Comparison of ENCODE assay signal across 9 cellular contexts in genomic region chr19:1725100-1726064, GRCh38. TPM values are rescaled to one million over a fixed set of nuclear protein-coding genes. Genes with fewer than 3 reads are reported as not detected.
A peak's percentile ranks its signal among the peaks of the same experiment; 100 is the strongest.
DNase-seq lines count a peak whose midpoint lies in the region; ATAC-seq and TF ChIP-seq lines count a peak whose summit lies in the region.
"Had no signal": no experiment of that assay in that cellular context is flagged by ENCODE, and none has a peak within 500 bp of the region (broad histone marks: within the 10 kb centered on the region; RNA-seq: fewer than 3 reads in every experiment).

No MANE protein-coding gene starts in this region.

- no peak overlapping the region for H2BK120ac ChIP-seq in H9 (ENCODE audit: low read depth, low read length, poor library complexity, severe bottlenecking)

- no peaks in the 10 kb centered on the region for H3K36me3 Mint-ChIP-seq in H9 (ENCODE audit: insufficient read depth in 1 of 3, low read depth in 3 of 3)

- H3K27me3 Mint-ChIP-seq in H9 (ENCODE audit: low read depth) = peaks cover 84% of the 10 kb centered on the region

- no CpG with 5 or more reads among the region's 90 CpGs for WGBS in H9 (ENCODE audit: extremely low coverage, insufficient read length, low lambda C conversion rate)

- H3K23ac ChIP-seq in H9 (ENCODE audit: insufficient read length, low read depth, low read length) = no peak overlapping the region

- H3K79me2 ChIP-seq in H9 (ENCODE audit: insufficient read depth, low read length) = no peaks in the 10 kb centered on the region

- H3K18ac ChIP-seq in H9 (ENCODE audit: insufficient read length, low read depth, low read length) = no peak overlapping the region

- ATAC-seq in left lung (peak; percentile 81), HG02970 (IDR thresholded peaks at IDR 0.05; ENCODE audit: low FRiP score, unreplicated experiment) (no peak)

- CTCF ChIA-PET in AG04449 (lab: Yijun Ruan, JAX) = interaction anchor here (1.1 to 1.2 kb wide), 4 partner anchors 17 to 101 kb away, joined by 3 to 5 read pairs (median 4); no protein-coding TSS in a partner anchor

- peaks cover 0 to 8% of the 10 kb centered on the region in 2 experiments; a peak in 2 of 4 replicates for H3K4me1 Mint-ChIP-seq in H9

- H3K23me2 ChIP-seq in H9 (ENCODE audit: insufficient read length, low read depth, low read length, poor library complexity, severe bottlenecking) = peaks cover 8% of the 10 kb centered on the region

- no peak for DNase-seq in AG04449 (ENCODE audit: low read depth, low spot score)
- DNase-seq in H9 = peak; percentile 88
- no peak for DNase-seq in SK-N-MC (ENCODE audit: low read depth, low spot score)
- DNase-seq in colonic mucosa = peak; percentile 40
- DNase-seq in left lung = peak in 1 of 2 donors; percentile 75
- DNase-seq in stimulated activated CD4-positive, alpha-beta T cell treated with anti-CD3 and anti-CD28 coated beads, Interleukin-4, amount 100 ng/mL, for 4 hours = peak; percentile 12 to 57
- DNase-seq in AML-193 (lab: John Stamatoyannopoulos, UW) = no peak

- H3K4me1 ChIP-seq in H9 (ENCODE audit: insufficient read depth, low read length) (no peaks in the 10 kb centered on the region; the same call in 1 of the 2 replicates), colonic mucosa (no peaks in the 10 kb centered on the region), left lung (peaks cover 0 to 8% of the 10 kb centered on the region in 2 donors)

- H3K27ac Mint-ChIP-seq in H9 = no peak overlapping the region
- H3K27ac Mint-ChIP-seq: dendritic cell treated with granulocyte-macrophage colony-stimulating factor and Interleukin-4, amounts not matched to agents 40 ng/mL and 50 ng/mL, for 4 days had no signal

- H3T11ph ChIP-seq in H9 (ENCODE audit: low read length) = no peak overlapping the region

- no peak overlapping the region for H3K27ac ChIP-seq in H9 (ENCODE audit: insufficient read length, low read depth, low read length)
- no peak overlapping the region for H3K27ac ChIP-seq in SK-N-MC
- H3K27ac ChIP-seq in colonic mucosa = no peak overlapping the region
- H3K27ac ChIP-seq in left lung = no peak overlapping the region

- H3K9ac ChIP-seq in H9 (ENCODE audit: extremely low read depth, insufficient read length, low read length) (no peak overlapping the region), SK-N-MC (ENCODE audit: insufficient read length) (no peak overlapping the region), colonic mucosa (ENCODE audit: low read depth in 2 of 2, low read length in 2 of 2) (peak overlapping the region in 1 of 2 donors; percentile 35)

- no peak overlapping the region for H3K56ac ChIP-seq in H9 (ENCODE audit: insufficient read length, low read depth, low read length)

- no peak overlapping the region for H2AFZ ChIP-seq in H9 (ENCODE audit: low read length)

- no peak overlapping the region for H2AK5ac ChIP-seq in H9 (ENCODE audit: insufficient read length, low read length)

- H2BK20ac ChIP-seq in H9 (ENCODE audit: low read depth, low read length, poor library complexity, severe bottlenecking) = no peak overlapping the region

- H3K27me3 ChIP-seq in H9 (ENCODE audit: insufficient read depth, low read length) = peaks cover 2% of the 10 kb centered on the region; the same call in 1 of the 2 replicates
- H3K27me3 ChIP-seq in colonic mucosa = peaks cover 33% of the 10 kb centered on the region
- H3K27me3 ChIP-seq in left lung = peaks cover 37 to 100% of the 10 kb centered on the region in 2 donors

- H3K9me3 Mint-ChIP-seq in H9 = no peaks in the 10 kb centered on the region; a peak in 1 of 5 replicates
- H3K9me3 Mint-ChIP-seq: dendritic cell treated with granulocyte-macrophage colony-stimulating factor and Interleukin-4, amounts not matched to agents 40 ng/mL and 50 ng/mL, for 4 days had no signal

- H3K4ac ChIP-seq in H9 (ENCODE audit: low read depth, low read length) = no peak overlapping the region

- H4K20me1 ChIP-seq in H9 (ENCODE audit: control insufficient read depth, insufficient read depth, insufficient read length) = no peaks in the 10 kb centered on the region

- peak overlapping the region; percentile 50 for H3K4me2 ChIP-seq in H9 (ENCODE audit: insufficient read depth, insufficient read length, low read length)

- H3K4me3 ChIP-seq in AG04449 (ENCODE audit: low read depth, low read length) (peak overlapping the region; percentile 62), SK-N-MC (peak overlapping the region; percentile 69), colonic mucosa (peak overlapping the region; percentile 34), left lung (peak overlapping the region; percentile 29 to 31)

- no peak overlapping the region for H2BK15ac ChIP-seq in H9 (ENCODE audit: low read depth, low read length)

- H4K8ac ChIP-seq in H9 (replicated peaks; ENCODE audit: insufficient read length, low read depth, low read length) = no peak overlapping the region

- intact Hi-C loops in colonic mucosa (cut with DNase I) = no loop called here
- intact Hi-C loops in left lung (cut with DNase I) = no loop called here

- H3K79me1 ChIP-seq in H9 (ENCODE audit: insufficient read depth, low read depth, low read length, poor library complexity, severe bottlenecking) = no peaks in the 10 kb centered on the region

- no peak overlapping the region for H2BK12ac ChIP-seq in H9 (ENCODE audit: insufficient read length, low read depth, low read length)

- TF ChIP-seq CTCF in AG04449 (IDR thresholded peaks at IDR 0.05; ENCODE audit: insufficient read depth, low read length, missing control alignments) (no peak), H9 (conservative IDR thresholded peaks at IDR 0.05) (no peak), colonic mucosa (IDR thresholded peaks at IDR 0.05) (no peak), left lung (IDR thresholded peaks at IDR 0.05) (no peak)

- H2BK5ac ChIP-seq in H9 (ENCODE audit: insufficient read length, low read length) = no peak overlapping the region

- POLR2A ChIA-PET in AG04449 (lab: Yijun Ruan, JAX) = no interaction called here

- no peak overlapping the region for H4K91ac ChIP-seq in H9 (ENCODE audit: insufficient read length, low read depth, low read length)

- peak overlapping the region; percentile 52 to 74 for H3K4me3 Mint-ChIP-seq in H9
- H3K4me3 Mint-ChIP-seq: dendritic cell treated with granulocyte-macrophage colony-stimulating factor and Interleukin-4, amounts not matched to agents 40 ng/mL and 50 ng/mL, for 4 days had no signal

- no peak overlapping the region for H3K14ac ChIP-seq in H9 (ENCODE audit: insufficient read depth, low read length)

- H3K36me3 ChIP-seq in SK-N-MC (ENCODE audit: insufficient read depth, low read length) (no peaks in the 10 kb centered on the region), colonic mucosa (no peaks in the 10 kb centered on the region), left lung (no peaks in the 10 kb centered on the region)

- H3K9me3 ChIP-seq in H9 (ENCODE audit: control insufficient read depth, low read depth, low read length) = no peaks in the 10 kb centered on the region
- no peaks in the 10 kb centered on the region for H3K9me3 ChIP-seq in SK-N-MC (ENCODE audit: low read depth, low read length)
- no peaks in the 10 kb centered on the region for H3K9me3 ChIP-seq in colonic mucosa
- H3K9me3 ChIP-seq in left lung = no peaks in the 10 kb centered on the region

- H4K5ac ChIP-seq in H9 (ENCODE audit: insufficient read length, low read depth, low read length) = no peak overlapping the region

RNA-seq across cellular contexts. Expression of gene ONECUT3, which starts 27.9 kb away (rescaled TPM):
- total RNA-seq in H9 (2021) = 0.04 and 0.07 TPM in 2 replicates
- under 1 TPM in 1 of 2 donors, not detected in 1; 0.05 TPM for total RNA-seq in colonic mucosa
- total RNA-seq in left lung = not detected

Comparison
In these comparisons a context has a peak if more than half of its experiments do, and no peak if none do; other contexts are left out.
1. DNase-seq: peak in H9 (single experiment), colonic mucosa (single experiment) and stimulated activated CD4-positive, alpha-beta T cell treated with anti-CD3 and anti-CD28 coated beads, Interleukin-4, amount 100 ng/mL, for 4 hours (2 of 2); none in AG04449 (single experiment), SK-N-MC (single experiment) and AML-193 (0 of 2).
2. Peak in every context shown above with its lines, with median percentiles within 50 percentile points of each other: H3K4me3 ChIP-seq.